In the genomic region with DNA sequence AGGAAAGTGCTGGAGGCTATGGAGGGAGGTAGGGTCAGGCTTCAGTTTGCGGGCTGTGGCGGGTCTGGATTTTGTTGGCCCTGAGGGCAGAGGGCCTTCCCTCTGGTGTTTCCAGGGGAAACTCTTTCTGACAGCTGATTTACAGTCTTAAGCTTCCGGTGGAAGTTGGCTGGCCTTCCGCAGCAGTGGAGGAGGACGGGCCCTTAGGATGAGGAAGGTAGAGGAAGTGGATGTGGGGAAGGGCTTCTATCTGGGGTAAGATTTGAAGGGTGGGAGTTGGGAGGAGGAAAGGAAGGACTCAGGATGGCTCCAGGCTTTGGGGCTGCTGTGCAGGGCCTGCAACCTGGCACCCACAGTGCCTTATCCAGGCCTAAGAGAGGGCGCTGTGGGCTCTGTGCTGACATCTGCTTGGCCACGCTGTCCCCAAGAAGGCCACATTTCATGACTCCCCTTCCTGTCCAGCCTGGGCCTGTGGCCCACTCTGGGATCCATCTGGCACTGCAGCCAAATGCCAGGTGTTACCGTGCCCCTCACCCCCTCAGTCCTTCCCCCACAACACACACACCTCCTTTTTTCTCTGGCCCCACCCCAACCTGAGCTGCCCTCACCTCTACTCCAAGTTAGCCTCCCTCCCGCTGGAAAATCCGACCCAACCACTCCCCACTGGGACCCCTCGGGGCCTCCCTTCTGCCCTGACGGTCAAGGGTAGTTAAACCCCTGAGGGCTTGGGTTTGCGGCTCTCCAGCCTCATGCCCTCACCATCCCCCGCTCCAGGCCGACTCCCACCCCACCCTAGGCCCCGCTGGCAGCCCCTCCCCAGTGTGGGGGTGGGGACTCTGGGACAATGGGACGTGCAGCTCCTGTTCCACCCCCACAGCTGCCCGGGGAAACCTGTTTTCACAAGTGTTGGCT, we compare ENCODE assay signal across 10 cellular contexts. TPM values are rescaled to one million over a fixed set of nuclear protein-coding genes. Genes with fewer than 3 reads are reported as not detected.
DNase-seq lines count a peak whose midpoint lies in the region; ATAC-seq lines count a peak whose summit lies in the region.
"Had no signal": no experiment of that assay in that cellular context is flagged by ENCODE, and none has a peak within 500 bp of the region (broad histone marks: within the 10 kb centered on the region; RNA-seq: fewer than 3 reads in every experiment).

No MANE protein-coding gene starts in this region.

- H3K4me1 ChIP-seq in SJCRH30 = peaks cover 25% of the 10 kb centered on the region
- H3K4me1 ChIP-seq: A549 had no signal

- no peaks in the 10 kb centered on the region for H3K36me3 Mint-ChIP-seq in stimulated activated memory B cell treated with anti-CD40 and anti-IgM and Interleukin-4, amounts not matched to agents 10 μg/mL and 1 μg/mL and 100 μg/mL, for 72 hours

- H3K27me3 Mint-ChIP-seq in stimulated activated memory B cell treated with anti-CD40 and anti-IgM and Interleukin-4, amounts not matched to agents 10 μg/mL and 1 μg/mL and 100 μg/mL, for 72 hours = peaks cover 5% of the 10 kb centered on the region
- H3K27me3 Mint-ChIP-seq: activated CD8-positive, alpha-beta T cell treated with anti-CD3 and anti-CD28 coated beads for 36 hours had no signal

- H3K4me3 ChIP-seq in SJCRH30 (peak overlapping the region; percentile 35), iPS-18c (ENCODE audit: insufficient read depth, low read depth, low read length) (0 out of 2 replicates have a peak overlapping the region, but pooled peaks have one; percentile 1)
- H3K4me3 ChIP-seq: A549 had no signal

- no peak overlapping the region for H3K4me3 Mint-ChIP-seq in stimulated activated memory B cell treated with anti-CD40 and anti-IgM and Interleukin-4, amounts not matched to agents 10 μg/mL and 1 μg/mL and 100 μg/mL, for 72 hours
- H3K4me3 Mint-ChIP-seq: activated CD8-positive, alpha-beta T cell treated with anti-CD3 and anti-CD28 coated beads for 36 hours had no signal

- peak; percentile 33 for DNase-seq in NCI-H1092 treated with DMSO at 0.1 percent for 48 hours (lab: John Stamatoyannopoulos, UW)
- no peak for DNase-seq in NCI-H1092 (lab: John Stamatoyannopoulos, UW)
- peak; percentile 89 to 91 for DNase-seq in SJCRH30
- DNase-seq in hypothalamus (lab: John Stamatoyannopoulos, UW) = no peak
- DNase-seq: activated CD8-positive, alpha-beta T cell treated with anti-CD3 and anti-CD28 coated beads for 36 hours had no signal

- peak overlapping the region; percentile 61 for H3K27ac ChIP-seq in SJCRH30
- H3K27ac ChIP-seq: A549 had no signal

- no peaks in the 10 kb centered on the region for H3K9me3 ChIP-seq in SJCRH30 (replicated peaks)
- H3K9me3 ChIP-seq in iPS-18c (ENCODE audit: control insufficient read depth, insufficient read depth, low read length) = no peaks in the 10 kb centered on the region
- H3K9me3 ChIP-seq: A549 had no signal

- no peaks in the 10 kb centered on the region for H3K4me1 Mint-ChIP-seq in stimulated activated memory B cell treated with anti-CD40 and anti-IgM and Interleukin-4, amounts not matched to agents 10 μg/mL and 1 μg/mL and 100 μg/mL, for 72 hours

- no peak for ATAC-seq in stimulated activated memory B cell treated with anti-CD40 and anti-IgM and Interleukin-4, amounts not matched to agents 10 μg/mL and 1 μg/mL and 100 μg/mL, for 72 hours
- no peak for ATAC-seq in GM19397 (IDR thresholded peaks at IDR 0.05; ENCODE audit: unreplicated experiment)
- ATAC-seq in GM18520 (IDR thresholded peaks at IDR 0.05; ENCODE audit: unreplicated experiment) = no peak
- ATAC-seq: activated CD8-positive, alpha-beta T cell treated with anti-CD3 and anti-CD28 coated beads for 36 hours had no signal

- no peaks in the 10 kb centered on the region for H3K36me3 ChIP-seq in SJCRH30

- peaks cover 3% of the 10 kb centered on the region; the same call in 1 of the 2 replicates for H3K27me3 ChIP-seq in SJCRH30

- H3K9me3 Mint-ChIP-seq in stimulated activated memory B cell treated with anti-CD40 and anti-IgM and Interleukin-4, amounts not matched to agents 10 μg/mL and 1 μg/mL and 100 μg/mL, for 72 hours = no peaks in the 10 kb centered on the region
- H3K9me3 Mint-ChIP-seq: activated CD8-positive, alpha-beta T cell treated with anti-CD3 and anti-CD28 coated beads for 36 hours had no signal

- peak overlapping the region; percentile 9 for H3K27ac Mint-ChIP-seq in stimulated activated memory B cell treated with anti-CD40 and anti-IgM and Interleukin-4, amounts not matched to agents 10 μg/mL and 1 μg/mL and 100 μg/mL, for 72 hours
- H3K27ac Mint-ChIP-seq: activated CD8-positive, alpha-beta T cell treated with anti-CD3 and anti-CD28 coated beads for 36 hours had no signal

RNA-seq across cellular contexts. Expression of a gene that starts 7.7 kb away (rescaled TPM):
- total RNA-seq in SJCRH30 (2014; rRNA removed; shearing (Covaris generic)) = 8.1 and 10.5 TPM in 2 replicates

Comparison
In these comparisons a context has a peak if more than half of its experiments do, and no peak if none do; other contexts are left out.
1. DNase-seq: peak in NCI-H1092 treated with DMSO at 0.1 percent for 48 hours (single experiment) and SJCRH30 (2 of 2); none in NCI-H1092 (single experiment) and hypothalamus (0 of 51).